ENCODE assay signal across 9 cellular contexts in the genomic region with DNA sequence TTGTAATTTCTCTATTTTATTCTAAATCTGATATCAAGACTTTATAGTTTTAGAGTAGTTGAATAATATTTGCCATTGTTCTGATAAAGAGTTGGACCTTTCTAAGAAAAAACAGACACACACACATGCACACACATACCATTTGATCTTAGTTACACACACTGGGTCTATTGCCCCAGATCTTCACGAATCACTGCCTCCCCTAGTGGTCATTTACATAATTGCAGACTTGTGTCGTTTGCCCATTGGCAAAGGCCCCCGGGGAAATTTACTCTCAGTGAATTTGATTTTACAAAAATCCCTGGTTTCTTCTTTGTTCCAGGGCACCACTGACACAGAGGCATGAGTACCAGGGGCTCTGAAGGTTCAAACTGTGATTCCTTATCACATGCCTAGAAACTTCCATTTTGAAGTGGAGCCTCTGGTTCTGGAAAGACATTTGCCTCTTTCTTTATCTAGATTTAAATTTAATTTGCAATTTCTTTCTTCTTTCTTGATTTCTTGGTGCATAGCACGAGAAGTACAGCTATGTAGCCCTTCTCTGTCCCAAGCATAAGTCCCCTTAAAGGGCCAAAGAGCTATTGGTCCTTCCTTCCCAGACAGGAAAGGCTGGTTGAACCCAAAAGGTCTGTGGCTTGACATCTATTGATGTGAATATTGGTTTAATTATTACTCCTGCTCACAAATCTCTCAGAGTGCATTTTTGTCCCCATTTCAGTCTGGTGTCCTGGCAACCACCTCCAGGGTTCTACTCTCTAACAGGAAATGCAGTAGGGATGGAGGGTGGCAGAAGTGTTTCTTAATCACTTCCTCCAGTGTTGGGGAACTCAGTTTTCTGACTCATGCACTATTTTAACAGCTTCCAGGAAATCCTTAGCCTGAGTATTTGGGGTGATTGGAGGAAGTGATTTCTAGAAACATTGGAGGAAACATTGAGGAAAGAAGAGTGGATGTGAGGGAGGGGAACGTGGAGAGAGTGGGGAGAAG. TPM values are rescaled to one million over a fixed set of nuclear protein-coding genes. Genes with fewer than 3 reads are reported as not detected.
DNase-seq lines count a peak whose midpoint lies in the region; ATAC-seq and TF ChIP-seq lines count a peak whose summit lies in the region.
"Had no signal": no experiment of that assay in that cellular context is flagged by ENCODE, and none has a peak within 500 bp of the region (broad histone marks: within the 10 kb centered on the region; RNA-seq: fewer than 3 reads in every experiment).

No MANE protein-coding gene starts in this region.

- H2BK5ac ChIP-seq in neuronal stem cell (ENCODE audit: low read length), result no peak overlapping the region

- no peaks in the 10 kb centered on the region for H3K9me3 Mint-ChIP-seq in GM23338
- H3K9me3 Mint-ChIP-seq: CD8-positive, alpha-beta memory T cell had no signal

- 100% methylated on average over 1 of the region's 5 CpGs for WGBS in neuronal stem cell (ENCODE audit: extremely low coverage in 2 of 2, insufficient read length in 2 of 2, insufficient replicate concordance in 1 of 2), 2 donors

- no peak overlapping the region for H3K4me2 ChIP-seq in GM23338
- no peak overlapping the region for H3K4me2 ChIP-seq in neuronal stem cell (ENCODE audit: insufficient read depth, low read length, poor library complexity, severe bottlenecking)

- H3K4me3 Mint-ChIP-seq in GM23338, result no peak overlapping the region
- H3K4me3 Mint-ChIP-seq: CD8-positive, alpha-beta memory T cell had no signal

- peak; percentile 2 for DNase-seq in DMS153 treated with DMSO at 0.1 percent for 48 hours (lab: John Stamatoyannopoulos, UW; ENCODE audit: unreplicated experiment)
- DNase-seq in DMS153 (lab: John Stamatoyannopoulos, UW), result no peak
- peak; percentile 78 for DNase-seq in GM23338 (ENCODE audit: low spot score)
- DNase-seq in RWPE1 (ENCODE audit: low spot score), result peak; percentile 34
- no peak for DNase-seq in epithelial cell of proximal tubule (ENCODE audit: low read depth)
- DNase-seq in neuronal stem cell (ENCODE audit: low spot score), result peak; percentile 41
- no peak for DNase-seq in omental fat pad (ENCODE audit: low spot score)

- H3K9ac ChIP-seq in neuronal stem cell (ENCODE audit: low read depth, low read length, poor library complexity), result no peak overlapping the region

- no peak overlapping the region for H2BK12ac ChIP-seq in neuronal stem cell (ENCODE audit: low read length)

- H2BK15ac ChIP-seq in neuronal stem cell (ENCODE audit: low read length), result no peak overlapping the region

- H3K27me3 Mint-ChIP-seq in GM23338 (ENCODE audit: insufficient read depth, low read depth, poor library complexity), result peaks cover 2% of the 10 kb centered on the region

- H3K23ac ChIP-seq in neuronal stem cell (ENCODE audit: low read depth, low read length, poor library complexity), result no peak overlapping the region

- no peaks in the 10 kb centered on the region for H3K9me3 ChIP-seq in neuronal stem cell (replicated peaks in 1 of 2; ENCODE audit: control insufficient read depth in 2 of 2, insufficient read depth in 1 of 2, low read depth in 1 of 2, low read length in 2 of 2)

- no peak overlapping the region for H3K18ac ChIP-seq in neuronal stem cell (ENCODE audit: low read length)

- 0 out of 2 replicates have a peak, but pooled peaks cover 3% of the 10 kb centered on the region for H3K9me2 ChIP-seq in GM23338 (ENCODE audit: insufficient read depth)

- H3K79me2 ChIP-seq in GM23338 (replicated peaks; ENCODE audit: insufficient read depth), result no peaks in the 10 kb centered on the region

- H3K4me1 ChIP-seq in GM23338 (ENCODE audit: insufficient read depth) (no peaks in the 10 kb centered on the region), neuronal stem cell (ENCODE audit: control insufficient read depth in 2 of 2, insufficient read depth in 1 of 2, low read depth in 1 of 2, low read length in 2 of 2) (no peaks in the 10 kb centered on the region)

- H3K36me3 ChIP-seq in GM23338 (ENCODE audit: insufficient read depth) (no peaks in the 10 kb centered on the region), neuronal stem cell (replicated peaks in 1 of 2; ENCODE audit: control insufficient read depth in 2 of 2, insufficient read depth in 2 of 2, low read length in 2 of 2) (no peaks in the 10 kb centered on the region)

- peak; percentile 82 for ATAC-seq in GM23338
- no peak for ATAC-seq in omental fat pad (ENCODE audit: low FRiP score)
- ATAC-seq in GM18867 (IDR thresholded peaks at IDR 0.05; ENCODE audit: unreplicated experiment), result no peak

- H3K27ac Mint-ChIP-seq in GM23338, result no peak overlapping the region
- H3K27ac Mint-ChIP-seq: CD8-positive, alpha-beta memory T cell had no signal

- H3K36me3 Mint-ChIP-seq in GM23338 (ENCODE audit: low read depth), result no peaks in the 10 kb centered on the region
- H3K36me3 Mint-ChIP-seq: CD8-positive, alpha-beta memory T cell had no signal

- no peak overlapping the region for H3K14ac ChIP-seq in neuronal stem cell (ENCODE audit: low read length)

- H4K8ac ChIP-seq in neuronal stem cell (ENCODE audit: low read depth, low read length), result no peak overlapping the region

- H3K27ac ChIP-seq in GM23338 (ENCODE audit: low read depth) (no peak overlapping the region), RWPE1 (no peak overlapping the region), neuronal stem cell (replicated peaks; ENCODE audit: low read length) (no peak overlapping the region)

- no peaks in the 10 kb centered on the region for H4K20me1 ChIP-seq in GM23338 (replicated peaks; ENCODE audit: insufficient read depth)

- H2AFZ ChIP-seq in GM23338, result peak overlapping the region; percentile 60; the same call in 1 of the 2 replicates
- no peak overlapping the region for H2AFZ ChIP-seq in neuronal stem cell (ENCODE audit: low read length)

- POLR2A ChIA-PET in RWPE1 (lab: Yijun Ruan, JAX; ENCODE audit: low non-redundant PET), result no interaction called here

- no peak overlapping the region for H2BK120ac ChIP-seq in neuronal stem cell (ENCODE audit: low read depth, low read length)

- H3K4ac ChIP-seq in neuronal stem cell (ENCODE audit: low read length), result no peak overlapping the region

- H4K91ac ChIP-seq in neuronal stem cell (ENCODE audit: low read depth, low read length, poor library complexity), result no peak overlapping the region

- H3F3A ChIP-seq in GM23338 (replicated peaks; ENCODE audit: low read depth), result no peaks in the 10 kb centered on the region

- H2AK5ac ChIP-seq in neuronal stem cell (ENCODE audit: low read depth, low read length), result no peak overlapping the region

- H3K27me3 ChIP-seq in GM23338 (ENCODE audit: insufficient read depth) (no peaks in the 10 kb centered on the region), neuronal stem cell (ENCODE audit: control insufficient read depth in 3 of 3, insufficient read depth in 3 of 3, low read depth in 1 of 3, low read length in 3 of 3) (no peaks in the 10 kb centered on the region)

- no peaks in the 10 kb centered on the region; the same call in 2 of the 3 replicates for H3K4me1 Mint-ChIP-seq in GM23338
- H3K4me1 Mint-ChIP-seq: CD8-positive, alpha-beta memory T cell had no signal

- no peaks in the 10 kb centered on the region for H3K79me1 ChIP-seq in neuronal stem cell (ENCODE audit: low read depth, low read length)

- H3K4me3 ChIP-seq in GM23338 (no peak overlapping the region), epithelial cell of proximal tubule (ENCODE audit: low read depth, low read length) (no peak overlapping the region), neuronal stem cell (ENCODE audit: low read length in 2 of 2) (no peak overlapping the region)

- CTCF ChIA-PET in RWPE1 (lab: Yijun Ruan, JAX), result interaction anchor here (0.6 to 0.7 kb wide), 3 partner anchors 43 to 1309 kb away, joined by 3 read pairs; no protein-coding TSS in a partner anchor

- peak; percentile 79 to 84 for TF ChIP-seq CTCF in GM23338 (conservative IDR thresholded peaks at IDR 0.05; ENCODE audit: low read depth in 2 of 2)
- TF ChIP-seq CTCF in RWPE1 (conservative IDR thresholded peaks at IDR 0.05; ENCODE audit: low read depth), result peak; percentile 72
- TF ChIP-seq CTCF in epithelial cell of proximal tubule (conservative IDR thresholded peaks at IDR 0.05; ENCODE audit: low read depth, low read length), result peak; percentile 85
- TF ChIP-seq CTCF in omental fat pad (IDR thresholded peaks at IDR 0.05), result peak in 1 of 3 donors; percentile 51

TF ChIP-seq in GM23338, 12 proteins besides CTCF, POLR2A, EP300 and RAD21 (continues in another document):
- TF ChIP-seq CREB1 (CRISPR knock-in tag; IDR thresholded peaks at IDR 0.05; ENCODE audit: low read depth) (no peak), EZH2phosphoT487 (IDR thresholded peaks at IDR 0.05; ENCODE audit: unreplicated experiment) (no peak), POLR2AphosphoS5 (IDR thresholded peaks at IDR 0.05; ENCODE audit: low read depth) (no peak), JUNB (IDR thresholded peaks at IDR 0.05; ENCODE audit: unreplicated experiment) (no peak)
- TF ChIP-seq, protein P1, sequence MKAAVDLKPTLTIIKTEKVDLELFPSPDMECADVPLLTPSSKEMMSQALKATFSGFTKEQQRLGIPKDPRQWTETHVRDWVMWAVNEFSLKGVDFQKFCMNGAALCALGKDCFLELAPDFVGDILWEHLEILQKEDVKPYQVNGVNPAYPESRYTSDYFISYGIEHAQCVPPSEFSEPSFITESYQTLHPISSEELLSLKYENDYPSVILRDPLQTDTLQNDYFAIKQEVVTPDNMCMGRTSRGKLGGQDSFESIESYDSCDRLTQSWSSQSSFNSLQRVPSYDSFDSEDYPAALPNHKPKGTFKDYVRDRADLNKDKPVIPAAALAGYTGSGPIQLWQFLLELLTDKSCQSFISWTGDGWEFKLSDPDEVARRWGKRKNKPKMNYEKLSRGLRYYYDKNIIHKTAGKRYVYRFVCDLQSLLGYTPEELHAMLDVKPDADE (IDR thresholded peaks at IDR 0.05), result no peak

RNA-seq across cellular contexts. Expression of a gene that starts 32.4 kb away (rescaled TPM):
- total RNA-seq in GM23338 (2014; rRNA removed; shearing (Covaris generic)), result 1.1 and 1.2 TPM in 2 replicates
- polyA plus RNA-seq in GM23338 (2016; fragmentation: Nextera tagmentation; extraction: Ambion mirVana), result 0.47 and 0.64 TPM in 2 replicates
- not detected in 2 replicates for total RNA-seq in epithelial cell of proximal tubule
- 0.47 TPM for polyA plus RNA-seq in neuronal stem cell (2013, experiment 1 of 2)
- 0.43 TPM for polyA plus RNA-seq in neuronal stem cell (2013, experiment 2 of 2)
- total RNA-seq in omental fat pad, result under 1 TPM in 1 of 4 donors, not detected in 3; 0.09 TPM
- total RNA-seq: CD8-positive, alpha-beta memory T cell had no signal
- polyA plus RNA-seq: CD8-positive, alpha-beta memory T cell had no signal

Comparison
In these comparisons a context has a peak if more than half of its experiments do, and no peak if none do; other contexts are left out.
1. DNase-seq: peak in DMS153 treated with DMSO at 0.1 percent for 48 hours (single experiment), GM23338 (single experiment), RWPE1 (single experiment) and neuronal stem cell (single experiment); none in DMS153 (single experiment), epithelial cell of proximal tubule (single experiment) and omental fat pad (single experiment).